ENCODE assay signal across 1 cellular context in genomic region chr20:32059189-32059588, GRCh38.
TF ChIP-seq lines count a peak whose summit lies in the region.

No MANE protein-coding gene starts in this region.

TF ChIP-seq in GM23338, 12 proteins besides CTCF, POLR2A, EP300 and RAD21:
- TF ChIP-seq NANOG (IDR thresholded peaks at IDR 0.05; ENCODE audit: borderline replicate concordance) (no peak), POLR2AphosphoS5 (IDR thresholded peaks at IDR 0.05; ENCODE audit: low read depth) (no peak), ZNF331 (CRISPR knock-in tag; IDR thresholded peaks at IDR 0.05; ENCODE audit: low read depth) (no peak), JUNB (IDR thresholded peaks at IDR 0.05; ENCODE audit: unreplicated experiment) (no peak), REST (IDR thresholded peaks at IDR 0.05; ENCODE audit: unreplicated experiment) (no peak), ZNF114 (CRISPR knock-in tag; IDR thresholded peaks at IDR 0.05) (no peak), STAT1 (IDR thresholded peaks at IDR 0.05; ENCODE audit: unreplicated experiment) (no peak), CREB1 (CRISPR knock-in tag; IDR thresholded peaks at IDR 0.05; ENCODE audit: low read depth) (no peak), EZH2 (IDR thresholded peaks at IDR 0.05; ENCODE audit: low read depth, unreplicated experiment) (no peak), ETS1 (IDR thresholded peaks at IDR 0.05) (no peak), EZH2phosphoT487 (IDR thresholded peaks at IDR 0.05; ENCODE audit: unreplicated experiment) (no peak)
- TF ChIP-seq, protein P1, sequence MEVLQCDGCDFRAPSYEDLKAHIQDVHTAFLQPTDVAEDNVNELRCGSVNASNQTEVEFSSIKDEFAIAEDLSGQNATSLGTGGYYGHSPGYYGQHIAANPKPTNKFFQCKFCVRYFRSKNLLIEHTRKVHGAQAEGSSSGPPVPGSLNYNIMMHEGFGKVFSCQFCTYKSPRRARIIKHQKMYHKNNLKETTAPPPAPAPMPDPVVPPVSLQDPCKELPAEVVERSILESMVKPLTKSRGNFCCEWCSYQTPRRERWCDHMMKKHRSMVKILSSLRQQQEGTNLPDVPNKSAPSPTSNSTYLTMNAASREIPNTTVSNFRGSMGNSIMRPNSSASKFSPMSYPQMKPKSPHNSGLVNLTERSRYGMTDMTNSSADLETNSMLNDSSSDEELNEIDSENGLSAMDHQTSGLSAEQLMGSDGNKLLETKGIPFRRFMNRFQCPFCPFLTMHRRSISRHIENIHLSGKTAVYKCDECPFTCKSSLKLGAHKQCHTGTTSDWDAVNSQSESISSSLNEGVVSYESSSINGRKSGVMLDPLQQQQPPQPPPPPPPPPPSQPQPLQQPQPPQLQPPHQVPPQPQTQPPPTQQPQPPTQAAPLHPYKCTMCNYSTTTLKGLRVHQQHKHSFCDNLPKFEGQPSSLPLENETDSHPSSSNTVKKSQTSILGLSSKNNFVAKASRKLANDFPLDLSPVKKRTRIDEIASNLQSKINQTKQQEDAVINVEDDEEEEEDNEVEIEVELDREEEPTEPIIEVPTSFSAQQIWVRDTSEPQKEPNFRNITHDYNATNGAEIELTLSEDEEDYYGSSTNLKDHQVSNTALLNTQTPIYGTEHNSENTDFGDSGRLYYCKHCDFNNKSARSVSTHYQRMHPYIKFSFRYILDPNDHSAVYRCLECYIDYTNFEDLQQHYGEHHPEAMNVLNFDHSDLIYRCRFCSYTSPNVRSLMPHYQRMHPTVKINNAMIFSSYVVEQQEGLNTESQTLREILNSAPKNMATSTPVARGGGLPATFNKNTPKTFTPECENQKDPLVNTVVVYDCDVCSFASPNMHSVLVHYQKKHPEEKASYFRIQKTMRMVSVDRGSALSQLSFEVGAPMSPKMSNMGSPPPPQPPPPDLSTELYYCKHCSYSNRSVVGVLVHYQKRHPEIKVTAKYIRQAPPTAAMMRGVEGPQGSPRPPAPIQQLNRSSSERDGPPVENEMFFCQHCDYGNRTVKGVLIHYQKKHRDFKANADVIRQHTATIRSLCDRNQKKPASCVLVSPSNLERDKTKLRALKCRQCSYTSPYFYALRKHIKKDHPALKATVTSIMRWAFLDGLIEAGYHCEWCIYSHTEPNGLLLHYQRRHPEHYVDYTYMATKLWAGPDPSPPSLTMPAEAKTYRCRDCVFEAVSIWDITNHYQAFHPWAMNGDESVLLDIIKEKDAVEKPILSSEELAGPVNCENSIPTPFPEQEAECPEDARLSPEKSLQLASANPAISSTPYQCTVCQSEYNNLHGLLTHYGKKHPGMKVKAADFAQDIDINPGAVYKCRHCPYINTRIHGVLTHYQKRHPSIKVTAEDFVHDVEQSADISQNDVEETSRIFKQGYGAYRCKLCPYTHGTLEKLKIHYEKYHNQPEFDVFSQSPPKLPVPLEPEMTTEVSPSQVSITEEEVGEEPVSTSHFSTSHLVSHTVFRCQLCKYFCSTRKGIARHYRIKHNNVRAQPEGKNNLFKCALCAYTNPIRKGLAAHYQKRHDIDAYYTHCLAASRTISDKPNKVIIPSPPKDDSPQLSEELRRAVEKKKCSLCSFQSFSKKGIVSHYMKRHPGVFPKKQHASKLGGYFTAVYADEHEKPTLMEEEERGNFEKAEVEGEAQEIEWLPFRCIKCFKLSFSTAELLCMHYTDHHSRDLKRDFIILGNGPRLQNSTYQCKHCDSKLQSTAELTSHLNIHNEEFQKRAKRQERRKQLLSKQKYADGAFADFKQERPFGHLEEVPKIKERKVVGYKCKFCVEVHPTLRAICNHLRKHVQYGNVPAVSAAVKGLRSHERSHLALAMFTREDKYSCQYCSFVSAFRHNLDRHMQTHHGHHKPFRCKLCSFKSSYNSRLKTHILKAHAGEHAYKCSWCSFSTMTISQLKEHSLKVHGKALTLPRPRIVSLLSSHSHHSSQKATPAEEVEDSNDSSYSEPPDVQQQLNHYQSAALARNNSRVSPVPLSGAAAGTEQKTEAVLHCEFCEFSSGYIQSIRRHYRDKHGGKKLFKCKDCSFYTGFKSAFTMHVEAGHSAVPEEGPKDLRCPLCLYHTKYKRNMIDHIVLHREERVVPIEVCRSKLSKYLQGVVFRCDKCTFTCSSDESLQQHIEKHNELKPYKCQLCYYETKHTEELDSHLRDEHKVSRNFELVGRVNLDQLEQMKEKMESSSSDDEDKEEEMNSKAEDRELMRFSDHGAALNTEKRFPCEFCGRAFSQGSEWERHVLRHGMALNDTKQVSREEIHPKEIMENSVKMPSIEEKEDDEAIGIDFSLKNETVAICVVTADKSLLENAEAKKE (CRISPR knock-in tag; IDR thresholded peaks at IDR 0.05): no peak
